In genomic region chr6:32970413-32971244, GRCh38 we compare ENCODE assay signal across 1 cellular context.
TF ChIP-seq lines count a peak whose summit lies in the region.

No MANE protein-coding gene starts in this region.

TF ChIP-seq in H1, 55 proteins besides CTCF, POLR2A, EP300 and RAD21:
- no peak for TF ChIP-seq NRF1 (IDR thresholded peaks at IDR 0.05; ENCODE audit: low read depth, low read length)
- peak; percentile 54; the same call in 1 of the 2 replicates for TF ChIP-seq KDM1A (IDR thresholded peaks at IDR 0.05; ENCODE audit: borderline replicate concordance, low read length)
- TF ChIP-seq CBX8 (IDR thresholded peaks at IDR 0.05; ENCODE audit: borderline replicate concordance, low read depth, low read length): no peak
- no peak for TF ChIP-seq SP2 (IDR thresholded peaks at IDR 0.05; ENCODE audit: low read length)
- peak; percentile 82 for TF ChIP-seq POLR2AphosphoS5 (IDR thresholded peaks at IDR 0.05; ENCODE audit: low read depth, low read length)
- peak; percentile 9; the same call in 1 of the 2 replicates for TF ChIP-seq TBP (IDR thresholded peaks at IDR 0.05; ENCODE audit: low read depth, low read length)
- peak; percentile 79; the same call in 1 of the 2 replicates for TF ChIP-seq CHD1 (IDR thresholded peaks at IDR 0.05; ENCODE audit: low read depth, low read length)
- TF ChIP-seq ASH2L (IDR thresholded peaks at IDR 0.05; ENCODE audit: low read length): peak; percentile 35
- TF ChIP-seq RFX5 (IDR thresholded peaks at IDR 0.05; ENCODE audit: borderline replicate concordance, low read depth, low read length): no peak
- TF ChIP-seq KDM5A (IDR thresholded peaks at IDR 0.05; ENCODE audit: low read length): no peak
- TF ChIP-seq TAF7 (optimal IDR thresholded peaks at IDR 0.05; ENCODE audit: borderline replicate concordance, low read depth, low read length): peak; percentile 46
